In the genomic region with DNA sequence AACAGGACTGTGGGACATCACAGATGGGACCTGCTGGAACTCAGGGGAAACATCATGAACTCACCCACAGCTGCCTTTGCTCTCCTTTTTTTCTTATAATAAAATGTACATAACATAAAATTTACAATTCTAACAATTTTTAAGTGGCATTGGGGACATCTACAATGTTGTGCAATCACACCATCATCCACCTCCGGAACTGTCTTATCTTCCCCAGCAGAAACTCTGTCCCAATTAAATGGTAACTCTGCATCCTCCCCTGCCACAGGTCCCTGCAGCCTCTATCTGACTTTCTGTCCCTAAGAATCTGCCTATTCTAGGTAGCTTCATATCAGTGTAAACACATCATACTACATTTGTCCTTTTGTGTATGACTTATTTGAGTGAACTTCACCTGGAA, we compare ENCODE assay signal across 2 cellular contexts.
TF ChIP-seq lines count a peak whose summit lies in the region.

No MANE protein-coding gene starts in this region.

TF ChIP-seq in IMR-90, 13 proteins besides CTCF, POLR2A, EP300 and RAD21:
- TF ChIP-seq CHD1 (IDR thresholded peaks at IDR 0.05; ENCODE audit: low read depth, low read length) (no peak), CEBPB (IDR thresholded peaks at IDR 0.05; ENCODE audit: low read depth, low read length) (peak; percentile 66), BHLHE40 (IDR thresholded peaks at IDR 0.05; ENCODE audit: low read depth, low read length) (no peak)

TF ChIP-seq in K562, 482 proteins besides CTCF, POLR2A, EP300 and RAD21:
- TF ChIP-seq SNIP1 (IDR thresholded peaks at IDR 0.05; ENCODE audit: low read depth) (no peak), CEBPG (CRISPR knock-in tag; IDR thresholded peaks at IDR 0.05) (0 out of 2 replicates have a peak, but pooled peaks have one; percentile 13), CEBPG (tag; conservative IDR thresholded peaks at IDR 0.05 in 1 of 2, IDR thresholded peaks at IDR 0.05 in 1 of 2) (peak; percentile 88 to 92), ATF7 (IDR thresholded peaks at IDR 0.05) (no peak), CEBPB (tag; IDR thresholded peaks at IDR 0.05) (peak; percentile 93), CBFA2T3 (IDR thresholded peaks at IDR 0.05) (peak; percentile 43), CBFA2T2 (conservative IDR thresholded peaks at IDR 0.05) (0 out of 2 replicates have a peak, but pooled peaks have one; percentile 19), CCAR2 (IDR thresholded peaks at IDR 0.05; ENCODE audit: low read depth, low read length) (no peak), ATF1 (CRISPR knock-in tag; IDR thresholded peaks at IDR 0.05) (no peak), ATF1 (tag; IDR thresholded peaks at IDR 0.05) (no peak), ZZZ3 (IDR thresholded peaks at IDR 0.05) (no peak), MAFG (tag; conservative IDR thresholded peaks at IDR 0.05) (no peak), HDAC8 (tag; IDR thresholded peaks at IDR 0.05) (no peak), TAL1 (IDR thresholded peaks at IDR 0.05) (peak; percentile 33; the same call in 1 of the 2 replicates), SIN3A (IDR thresholded peaks at IDR 0.05; ENCODE audit: borderline replicate concordance in 2 of 2, control insufficient read depth in 1 of 2, low read depth in 2 of 2, low read length in 2 of 2) (no peak), ETV1 (tag; conservative IDR thresholded peaks at IDR 0.05; ENCODE audit: low read depth) (peak; percentile 59), TAF7 (tag; IDR thresholded peaks at IDR 0.05) (no peak)
- TF ChIP-seq, protein P1, sequence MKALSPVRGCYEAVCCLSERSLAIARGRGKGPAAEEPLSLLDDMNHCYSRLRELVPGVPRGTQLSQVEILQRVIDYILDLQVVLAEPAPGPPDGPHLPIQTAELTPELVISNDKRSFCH (CRISPR knock-in tag; IDR thresholded peaks at IDR 0.05) = no peak
- TF ChIP-seq, protein P1 (tag; IDR thresholded peaks at IDR 0.05) = no peak
- TF ChIP-seq, protein P2, sequence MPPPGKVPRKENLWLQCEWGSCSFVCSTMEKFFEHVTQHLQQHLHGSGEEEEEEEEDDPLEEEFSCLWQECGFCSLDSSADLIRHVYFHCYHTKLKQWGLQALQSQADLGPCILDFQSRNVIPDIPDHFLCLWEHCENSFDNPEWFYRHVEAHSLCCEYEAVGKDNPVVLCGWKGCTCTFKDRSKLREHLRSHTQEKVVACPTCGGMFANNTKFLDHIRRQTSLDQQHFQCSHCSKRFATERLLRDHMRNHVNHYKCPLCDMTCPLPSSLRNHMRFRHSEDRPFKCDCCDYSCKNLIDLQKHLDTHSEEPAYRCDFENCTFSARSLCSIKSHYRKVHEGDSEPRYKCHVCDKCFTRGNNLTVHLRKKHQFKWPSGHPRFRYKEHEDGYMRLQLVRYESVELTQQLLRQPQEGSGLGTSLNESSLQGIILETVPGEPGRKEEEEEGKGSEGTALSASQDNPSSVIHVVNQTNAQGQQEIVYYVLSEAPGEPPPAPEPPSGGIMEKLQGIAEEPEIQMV (tag; conservative IDR thresholded peaks at IDR 0.05; ENCODE audit: low read depth) = no peak
- TF ChIP-seq, protein P3, sequence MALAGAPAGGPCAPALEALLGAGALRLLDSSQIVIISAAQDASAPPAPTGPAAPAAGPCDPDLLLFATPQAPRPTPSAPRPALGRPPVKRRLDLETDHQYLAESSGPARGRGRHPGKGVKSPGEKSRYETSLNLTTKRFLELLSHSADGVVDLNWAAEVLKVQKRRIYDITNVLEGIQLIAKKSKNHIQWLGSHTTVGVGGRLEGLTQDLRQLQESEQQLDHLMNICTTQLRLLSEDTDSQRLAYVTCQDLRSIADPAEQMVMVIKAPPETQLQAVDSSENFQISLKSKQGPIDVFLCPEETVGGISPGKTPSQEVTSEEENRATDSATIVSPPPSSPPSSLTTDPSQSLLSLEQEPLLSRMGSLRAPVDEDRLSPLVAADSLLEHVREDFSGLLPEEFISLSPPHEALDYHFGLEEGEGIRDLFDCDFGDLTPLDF (CRISPR knock-in tag; IDR thresholded peaks at IDR 0.05) = no peak
- TF ChIP-seq, protein P4, sequence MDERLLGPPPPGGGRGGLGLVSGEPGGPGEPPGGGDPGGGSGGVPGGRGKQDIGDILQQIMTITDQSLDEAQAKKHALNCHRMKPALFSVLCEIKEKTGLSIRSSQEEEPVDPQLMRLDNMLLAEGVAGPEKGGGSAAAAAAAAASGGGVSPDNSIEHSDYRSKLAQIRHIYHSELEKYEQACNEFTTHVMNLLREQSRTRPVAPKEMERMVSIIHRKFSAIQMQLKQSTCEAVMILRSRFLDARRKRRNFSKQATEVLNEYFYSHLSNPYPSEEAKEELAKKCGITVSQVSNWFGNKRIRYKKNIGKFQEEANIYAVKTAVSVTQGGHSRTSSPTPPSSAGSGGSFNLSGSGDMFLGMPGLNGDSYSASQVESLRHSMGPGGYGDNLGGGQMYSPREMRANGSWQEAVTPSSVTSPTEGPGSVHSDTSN (CRISPR knock-in tag; IDR thresholded peaks at IDR 0.05; ENCODE audit: low read depth) = no peak
- TF ChIP-seq, protein P4 (tag; conservative IDR thresholded peaks at IDR 0.05; ENCODE audit: low read depth) = no peak
- TF ChIP-seq, protein P5, sequence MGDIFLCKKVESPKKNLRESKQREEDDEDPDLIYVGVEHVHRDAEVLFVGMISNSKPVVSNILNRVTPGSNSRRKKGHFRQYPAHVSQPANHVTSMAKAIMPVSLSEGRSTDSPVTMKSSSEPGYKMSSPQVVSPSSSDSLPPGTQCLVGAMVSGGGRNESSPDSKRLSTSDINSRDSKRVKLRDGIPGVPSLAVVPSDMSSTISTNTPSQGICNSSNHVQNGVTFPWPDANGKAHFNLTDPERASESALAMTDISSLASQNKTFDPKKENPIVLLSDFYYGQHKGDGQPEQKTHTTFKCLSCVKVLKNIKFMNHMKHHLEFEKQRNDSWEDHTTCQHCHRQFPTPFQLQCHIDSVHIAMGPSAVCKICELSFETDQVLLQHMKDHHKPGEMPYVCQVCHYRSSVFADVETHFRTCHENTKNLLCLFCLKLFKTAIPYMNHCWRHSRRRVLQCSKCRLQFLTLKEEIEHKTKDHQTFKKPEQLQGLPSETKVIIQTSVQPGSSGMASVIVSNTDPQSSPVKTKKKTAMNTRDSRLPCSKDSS (IDR thresholded peaks at IDR 0.05; ENCODE audit: low read depth, partially characterized antibody) = no peak
- TF ChIP-seq, protein P6, sequence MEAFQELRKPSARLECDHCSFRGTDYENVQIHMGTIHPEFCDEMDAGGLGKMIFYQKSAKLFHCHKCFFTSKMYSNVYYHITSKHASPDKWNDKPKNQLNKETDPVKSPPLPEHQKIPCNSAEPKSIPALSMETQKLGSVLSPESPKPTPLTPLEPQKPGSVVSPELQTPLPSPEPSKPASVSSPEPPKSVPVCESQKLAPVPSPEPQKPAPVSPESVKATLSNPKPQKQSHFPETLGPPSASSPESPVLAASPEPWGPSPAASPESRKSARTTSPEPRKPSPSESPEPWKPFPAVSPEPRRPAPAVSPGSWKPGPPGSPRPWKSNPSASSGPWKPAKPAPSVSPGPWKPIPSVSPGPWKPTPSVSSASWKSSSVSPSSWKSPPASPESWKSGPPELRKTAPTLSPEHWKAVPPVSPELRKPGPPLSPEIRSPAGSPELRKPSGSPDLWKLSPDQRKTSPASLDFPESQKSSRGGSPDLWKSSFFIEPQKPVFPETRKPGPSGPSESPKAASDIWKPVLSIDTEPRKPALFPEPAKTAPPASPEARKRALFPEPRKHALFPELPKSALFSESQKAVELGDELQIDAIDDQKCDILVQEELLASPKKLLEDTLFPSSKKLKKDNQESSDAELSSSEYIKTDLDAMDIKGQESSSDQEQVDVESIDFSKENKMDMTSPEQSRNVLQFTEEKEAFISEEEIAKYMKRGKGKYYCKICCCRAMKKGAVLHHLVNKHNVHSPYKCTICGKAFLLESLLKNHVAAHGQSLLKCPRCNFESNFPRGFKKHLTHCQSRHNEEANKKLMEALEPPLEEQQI (IDR thresholded peaks at IDR 0.05) = no peak
TF ChIP-seq in K562: peak in this region for 6.
